ENCODE assay signal across 1 cellular context in genomic region chr6:148218542-148219258, GRCh38.
TF ChIP-seq lines count a peak whose summit lies in the region.

No MANE protein-coding gene starts in this region.

TF ChIP-seq in HepG2, 621 proteins besides CTCF, POLR2A, EP300 and RAD21 (continued from another document):
- TF ChIP-seq GMEB2 (CRISPR knock-in tag; IDR thresholded peaks at IDR 0.05; ENCODE audit: low read depth) (no peak), SIX4 (CRISPR knock-in tag; IDR thresholded peaks at IDR 0.05) (no peak), GABPA (IDR thresholded peaks at IDR 0.05; ENCODE audit: low read depth, low read length) (no peak), GABPA (CRISPR knock-in tag; IDR thresholded peaks at IDR 0.05; ENCODE audit: low read depth) (no peak), ZBTB40 (IDR thresholded peaks at IDR 0.05) (no peak), ZBTB40 (CRISPR knock-in tag; IDR thresholded peaks at IDR 0.05) (no peak), RXRB (CRISPR knock-in tag; IDR thresholded peaks at IDR 0.05; ENCODE audit: borderline replicate concordance) (peak; percentile 14; the same call in 1 of the 2 replicates), SALL1 (CRISPR knock-in tag; IDR thresholded peaks at IDR 0.05) (0 out of 2 replicates have a peak, but pooled peaks have one; percentile 21), NR1H2 (CRISPR knock-in tag; IDR thresholded peaks at IDR 0.05; ENCODE audit: borderline replicate concordance, low read depth) (no peak), ZNF441 (CRISPR knock-in tag; IDR thresholded peaks at IDR 0.05; ENCODE audit: borderline replicate concordance) (peak; percentile 54; the same call in 1 of the 2 replicates), U2AF2 (IDR thresholded peaks at IDR 0.05; ENCODE audit: low read depth, low read length) (no peak), ZSCAN12 (CRISPR knock-in tag; IDR thresholded peaks at IDR 0.05) (no peak), ZNF562 (CRISPR knock-in tag; IDR thresholded peaks at IDR 0.05; ENCODE audit: borderline replicate concordance) (no peak), POGK (CRISPR knock-in tag; conservative IDR thresholded peaks at IDR 0.05) (no peak), MBD4 (IDR thresholded peaks at IDR 0.05; ENCODE audit: borderline replicate concordance, low read length) (no peak), ZUFSP (CRISPR knock-in tag; IDR thresholded peaks at IDR 0.05; ENCODE audit: borderline replicate concordance) (no peak), NR2F1 (CRISPR knock-in tag; IDR thresholded peaks at IDR 0.05) (peak; percentile 13 to 54; a peak in 1 of 4 replicates), ZNF557 (CRISPR knock-in tag; IDR thresholded peaks at IDR 0.05) (no peak), ETS1 (CRISPR knock-in tag; IDR thresholded peaks at IDR 0.05) (no peak)
